In the genomic region with DNA sequence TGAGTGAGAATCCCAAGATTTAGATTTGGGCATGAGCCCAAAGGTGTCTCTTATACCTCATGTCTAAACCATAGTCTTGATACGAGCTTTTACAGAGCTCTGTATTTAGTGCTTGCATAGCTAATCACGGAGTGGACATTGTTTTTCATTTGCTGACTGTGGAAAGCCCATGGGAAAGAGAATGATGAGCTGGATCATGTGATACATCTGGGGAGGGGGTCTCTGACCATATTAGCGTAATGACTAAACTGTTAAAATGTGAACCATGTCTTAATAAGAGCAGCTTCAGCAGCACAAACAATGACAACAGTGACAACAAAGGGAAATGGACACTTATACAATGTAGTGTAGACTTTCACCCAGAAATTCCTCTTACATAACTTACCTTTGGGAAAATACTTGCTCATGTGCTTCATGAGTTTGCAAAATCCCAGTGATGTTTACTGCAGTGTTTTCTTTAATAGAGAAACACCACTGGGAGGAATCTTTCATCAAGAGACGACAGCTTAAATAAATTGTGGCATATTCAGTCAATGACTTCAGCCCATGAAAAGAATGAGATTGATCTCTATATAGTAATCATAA, we compare ENCODE assay signal across 20 cellular contexts. TPM values are rescaled to one million over a fixed set of nuclear protein-coding genes. Genes with fewer than 3 reads are reported as not detected.
A peak's percentile ranks its signal among the peaks of the same experiment; 100 is the strongest.
DNase-seq lines count a peak whose midpoint lies in the region; ATAC-seq, FAIRE-seq and TF ChIP-seq lines count a peak whose summit lies in the region.
"Had no signal": no experiment of that assay in that cellular context is flagged by ENCODE, and none has a peak within 500 bp of the region (broad histone marks: within the 10 kb centered on the region; RNA-seq: fewer than 3 reads in every experiment).

No MANE protein-coding gene starts in this region.

- H3K9me1 ChIP-seq in K562 (ENCODE audit: control insufficient read depth, insufficient read depth, low read length) (no peaks in the 10 kb centered on the region), keratinocyte (ENCODE audit: control insufficient read depth, extremely low read depth, insufficient read depth, low read length) (peaks cover 2% of the 10 kb centered on the region)

- H4K20me1 ChIP-seq in K562 (replicated peaks; ENCODE audit: control insufficient read depth, insufficient read depth, low read length) (no peaks in the 10 kb centered on the region), keratinocyte (ENCODE audit: control insufficient read depth, extremely low read depth, insufficient read depth, low read length) (no peaks in the 10 kb centered on the region)

- H3K27me3 Mint-ChIP-seq in stimulated activated memory B cell treated with anti-CD40 and anti-IgM and Interleukin-4, amounts not matched to agents 10 μg/mL and 1 μg/mL and 100 μg/mL, for 72 hours = no peaks in the 10 kb centered on the region

- TF ChIP-seq POLR2A in K562 (conservative IDR thresholded peaks at IDR 0.05) (no peak), vagina (IDR thresholded peaks at IDR 0.05) (no peak)

- peak overlapping the region; percentile 30 for H3K27ac Mint-ChIP-seq in stimulated activated memory B cell treated with anti-CD40 and anti-IgM and Interleukin-4, amounts not matched to agents 10 μg/mL and 1 μg/mL and 100 μg/mL, for 72 hours
- H3K27ac Mint-ChIP-seq: H9 had no signal

- 50% methylated on average over 4 of the region's 4 CpGs for WGBS in K562 (ENCODE audit: insufficient coverage, low coverage, missing lambda C conversion rate)

- H3K27me3 ChIP-seq in K562 (ENCODE audit: control insufficient read depth in 2 of 2, insufficient read depth in 2 of 2, low read length in 2 of 2) = no peaks in the 10 kb centered on the region
- no peaks in the 10 kb centered on the region for H3K27me3 ChIP-seq in keratinocyte (ENCODE audit: control insufficient read depth, extremely low read depth, insufficient read depth, low read length)
- no peaks in the 10 kb centered on the region for H3K27me3 ChIP-seq in vagina
- H3K27me3 ChIP-seq: SJCRH30 had no signal

- peak; percentile 81 for FAIRE-seq in G401.6 (lab: Jason Lieb, UNC)
- no peak for FAIRE-seq in K562 (lab: Jason Lieb, UNC)
- FAIRE-seq in keratinocyte (lab: Jason Lieb, UNC) = peak; percentile 29
- FAIRE-seq: A204.1, GM12892 had no signal

- H3K4me1 Mint-ChIP-seq in stimulated activated memory B cell treated with anti-CD40 and anti-IgM and Interleukin-4, amounts not matched to agents 10 μg/mL and 1 μg/mL and 100 μg/mL, for 72 hours = peaks cover 29% of the 10 kb centered on the region

- no peak for TF ChIP-seq EP300 in K562 (IDR thresholded peaks at IDR 0.05; ENCODE audit: low read length)

- H3K27ac ChIP-seq in K562 (ENCODE audit: extremely low read depth, low read depth, low read length) (no peak overlapping the region), keratinocyte (ENCODE audit: control insufficient read depth, insufficient read depth, low read length) (no peak overlapping the region), vagina (no peak overlapping the region)
- H3K27ac ChIP-seq: SJCRH30 had no signal

- CTCF ChIA-PET in K562 (lab: Yijun Ruan, JAX; ENCODE audit: low intra/inter-chr PET ratio) = no interaction called here

- H3K36me3 ChIP-seq in K562 (ENCODE audit: control insufficient read depth, insufficient read depth, low read length) (no peaks in the 10 kb centered on the region), keratinocyte (ENCODE audit: control insufficient read depth in 2 of 2, extremely low read depth in 1 of 2, insufficient read depth in 2 of 2, low read length in 2 of 2) (no peaks in the 10 kb centered on the region), vagina (no peaks in the 10 kb centered on the region)
- H3K36me3 ChIP-seq: SJCRH30 had no signal

- H3K79me2 ChIP-seq in K562 (ENCODE audit: control insufficient read depth, insufficient read depth, low read length) = no peaks in the 10 kb centered on the region
- peaks cover 10% of the 10 kb centered on the region for H3K79me2 ChIP-seq in keratinocyte (ENCODE audit: control insufficient read depth, insufficient read depth, low read length)

- no peak overlapping the region for H3K4me3 Mint-ChIP-seq in stimulated activated memory B cell treated with anti-CD40 and anti-IgM and Interleukin-4, amounts not matched to agents 10 μg/mL and 1 μg/mL and 100 μg/mL, for 72 hours
- H3K4me3 Mint-ChIP-seq: H9 had no signal

- TF ChIP-seq CTCF in K562 (IDR thresholded peaks at IDR 0.05 in 2 of 3, conservative IDR thresholded peaks at IDR 0.05 in 1 of 3; ENCODE audit: insufficient read depth in 2 of 3, low read depth in 1 of 3, low read length in 3 of 3) (no peak), keratinocyte (optimal IDR thresholded peaks at IDR 0.05 in 1 of 3, IDR thresholded peaks at IDR 0.05 in 1 of 3, conservative IDR thresholded peaks at IDR 0.05 in 1 of 3; ENCODE audit: extremely low read depth in 1 of 3, insufficient read depth in 2 of 3, low read length in 3 of 3) (no peak), vagina (IDR thresholded peaks at IDR 0.05) (no peak)

- TF ChIP-seq RAD21 in K562 (CRISPR knock-in tag; conservative IDR thresholded peaks at IDR 0.05 in 1 of 2, IDR thresholded peaks at IDR 0.05 in 1 of 2) = no peak

- intact Hi-C loops in K562 (cut with micrococcal nuclease) = loop anchor here (10.0 kb wide), 1 partner anchor 627 kb away; no protein-coding TSS in a partner anchor
- intact Hi-C loops in vagina (cut with DNase I) = no loop called here

- H2AFZ ChIP-seq in K562 (ENCODE audit: low read depth, low read length) = no peak overlapping the region
- no peak overlapping the region for H2AFZ ChIP-seq in keratinocyte (ENCODE audit: control insufficient read depth, low read length)

- POLR2A ChIA-PET in K562 (lab: Yijun Ruan, JAX) = interaction anchor here (0.5 to 1.0 kb wide), 3 partner anchors 11 to 736 kb away, joined by 3 to 6 read pairs (median 3); no protein-coding TSS in a partner anchor

- no peaks in the 10 kb centered on the region for H3K36me3 Mint-ChIP-seq in stimulated activated memory B cell treated with anti-CD40 and anti-IgM and Interleukin-4, amounts not matched to agents 10 μg/mL and 1 μg/mL and 100 μg/mL, for 72 hours

- no peak for ATAC-seq in K562
- no peak for ATAC-seq in stimulated activated memory B cell treated with anti-CD40 and anti-IgM and Interleukin-4, amounts not matched to agents 10 μg/mL and 1 μg/mL and 100 μg/mL, for 72 hours
- no peak for ATAC-seq in SK-N-SH treated with all-trans-retinoic acid at 6 μM for 48 hours
- no peak for ATAC-seq in GM21515 (IDR thresholded peaks at IDR 0.05; ENCODE audit: unreplicated experiment)

- H3K9ac ChIP-seq in K562 (ENCODE audit: insufficient read depth in 1 of 2, low read depth in 2 of 2, low read length in 2 of 2) (no peak overlapping the region), keratinocyte (ENCODE audit: control insufficient read depth, extremely low read depth, insufficient read depth, low read length) (no peak overlapping the region)

- in situ Hi-C loops in K562 (cut with MboI) = no loop called here

- dilution Hi-C loops in keratinocyte (cut with MboI; ENCODE audit: extremely low pct_ligation_motif_present, low sequenced_read_pairs) = no loop called here

- H3K9me3 Mint-ChIP-seq in stimulated activated memory B cell treated with anti-CD40 and anti-IgM and Interleukin-4, amounts not matched to agents 10 μg/mL and 1 μg/mL and 100 μg/mL, for 72 hours = no peaks in the 10 kb centered on the region

- H3K4me1 ChIP-seq in K562 (replicated peaks in 1 of 2; ENCODE audit: control insufficient read depth in 2 of 2, insufficient read depth in 2 of 2, low read length in 2 of 2) = peaks cover 3 to 6% of the 10 kb centered on the region in 2 experiments; a peak in 3 of 5 replicates
- peaks cover 42% of the 10 kb centered on the region for H3K4me1 ChIP-seq in keratinocyte (ENCODE audit: control insufficient read depth, extremely low read depth, insufficient read depth, low read length)
- peaks cover 20% of the 10 kb centered on the region for H3K4me1 ChIP-seq in vagina
- H3K4me1 ChIP-seq: SJCRH30 had no signal

- H3K4me3 ChIP-seq in K562 = no peak overlapping the region
- no peak overlapping the region for H3K4me3 ChIP-seq in keratinocyte (ENCODE audit: control insufficient read depth in 2 of 3, extremely low read depth in 1 of 3, insufficient read depth in 2 of 3, low read depth in 1 of 3, low read length in 3 of 3)
- no peak overlapping the region for H3K4me3 ChIP-seq in vagina
- H3K4me3 ChIP-seq: SJCRH30 had no signal

- H3K4me2 ChIP-seq in K562 (ENCODE audit: insufficient read depth, low read length) (no peak overlapping the region), keratinocyte (ENCODE audit: control insufficient read depth, extremely low read depth, insufficient read depth, low read depth, low read length) (no peak overlapping the region)

- no peak for DNase-seq in K562 (ENCODE audit: extremely low read depth in 1 of 4, low spot score in 3 of 4)
- DNase-seq in keratinocyte (ENCODE audit: low read depth, low spot score) = no peak
- no peak for DNase-seq in AG08395 (ENCODE audit: low spot score)
- DNase-seq in vagina (ENCODE audit: extremely low spot score in 2 of 2) = no peak
- DNase-seq: C1 segment of cervical spinal cord; DMS 273 treated with DMSO at 0.1 percent for 48 hours; GF-D8; H9; MV-4-11; NCI-H1417; NCI-H1930; NCI-H446; NK-92 treated with Interleukin-12 subunit alpha and Interleukin-12 subunit beta, amount 100 ng/mL, for 24 hours; SJCRH30 had no signal

- BruUV-seq in K562 (replicated peaks; lab: Mats Ljungman, UMichigan) = no TSS peak

- no peaks in the 10 kb centered on the region for H3K9me3 ChIP-seq in K562 (replicated peaks; ENCODE audit: control insufficient read depth, insufficient read depth, low read depth, low read length)
- no peaks in the 10 kb centered on the region for H3K9me3 ChIP-seq in keratinocyte (ENCODE audit: control insufficient read depth, low read depth, low read length)
- H3K9me3 ChIP-seq in vagina = no peaks in the 10 kb centered on the region
- H3K9me3 ChIP-seq: SJCRH30 had no signal

RNA-seq across cellular contexts. Expression of a gene that starts 44.0 kb away (rescaled TPM):
- total RNA-seq in K562 (2011; cell fraction: chromatin; rRNA removed; ENCODE audit: low replicate concordance) = 67.4 and 220 TPM in 2 replicates
- total RNA-seq in K562 (2011; cell fraction: nucleolus; rRNA removed) = 103 and 140 TPM in 2 replicates
- 195 and 215 TPM in 2 replicates for total RNA-seq in K562 (2011; cell fraction: nucleoplasm; rRNA removed)
- total RNA-seq in K562 (2014; rRNA removed) (173 and 176 TPM in 2 replicates), K562 (2014; rRNA removed; fragmentation: Illumina TruSeq; extraction: Trizol) (172 and 199 TPM in 2 replicates), K562 (2015; rRNA removed; fragmentation: Illumina TruSeq; extraction: Trizol) (175 and 190 TPM in 2 replicates), K562 (2021) (155 and 160 TPM in 2 replicates), vagina (193 TPM)
- polyA plus RNA-seq in K562 (2011; rRNA removed) (135 and 194 TPM in 2 replicates), K562 (2014; fragmentation: Illumina TruSeq; extraction: Trizol) (144 and 149 TPM in 2 replicates), K562 (2014; fragmentation: Nextera tagmentation; extraction: Ambion mirVana) (10 to 100 TPM; 40.2 to 61.9 TPM), K562 (2014; rRNA removed) (133 and 150 TPM in 2 replicates), keratinocyte (1,026 to 1,445 TPM (median 1,030 TPM) in 3 replicates)
- 28.8 and 90.8 TPM in 2 replicates for polyA plus RNA-seq in K562 (2011; cell fraction: cytosol; rRNA removed)
- polyA plus RNA-seq in K562 (2011; cell fraction: nucleus; rRNA removed) = 26.1 and 44.3 TPM in 2 replicates
- polyA plus RNA-seq in K562 (2012) = 135 and 173 TPM in 2 replicates
- polyA minus RNA-seq in K562 (2011; rRNA and poly(A)+ RNA removed) = 277 and 287 TPM in 2 replicates
- 83.6 and 105 TPM in 2 replicates for polyA minus RNA-seq in K562 (2011; cell fraction: cytosol; rRNA and poly(A)+ RNA removed)
- 35.9 and 78.5 TPM in 2 replicates for polyA minus RNA-seq in K562 (2011; cell fraction: nucleus; rRNA and poly(A)+ RNA removed)
- polyA plus RNA-seq in keratinocyte (2011; ENCODE audit: low read depth) = 511 TPM
- 420 and 664 TPM in 2 replicates for polyA plus RNA-seq in keratinocyte (2011; cell fraction: cytosol; rRNA removed)
- 1,436 and 2,106 TPM in 2 replicates for polyA plus RNA-seq in keratinocyte (2011; cell fraction: nucleus; rRNA removed)
- polyA plus RNA-seq in keratinocyte (2012; ENCODE audit: low replicate concordance) = 328 and 1,010 TPM in 2 replicates
- polyA minus RNA-seq in keratinocyte = 361 to 979 TPM (median 522 TPM) in 3 replicates
- polyA minus RNA-seq in keratinocyte (2011; cell fraction: cytosol; rRNA and poly(A)+ RNA removed) = 475 TPM
- 1,567 and 2,524 TPM in 2 replicates for polyA minus RNA-seq in keratinocyte (2011; cell fraction: nucleus; rRNA and poly(A)+ RNA removed)
